Comparison of ENCODE assay signal across 13 cellular contexts in genomic region chr13:28551498-28551895, GRCh38. TPM values are rescaled to one million over a fixed set of nuclear protein-coding genes. Genes with fewer than 3 reads are reported as not detected.
DNase-seq lines count a peak whose midpoint lies in the region; ATAC-seq and TF ChIP-seq lines count a peak whose summit lies in the region.
"Had no signal": no experiment of that assay in that cellular context is flagged by ENCODE, and none has a peak within 500 bp of the region (broad histone marks: within the 10 kb centered on the region; RNA-seq: fewer than 3 reads in every experiment).

No MANE protein-coding gene starts in this region.

- no peak for DNase-seq in activated CD4-positive, alpha-beta T cell treated with anti-CD3 and anti-CD28 coated beads for 36 hours
- DNase-seq in activated CD4-positive, alpha-beta T cell treated with anti-CD3 and anti-CD28 coated beads for 4 hours = no peak
- no peak for DNase-seq in activated T-cell treated with anti-CD3 and anti-CD28 coated beads, Interleukin-2, amount 50 U/mL, for 72 hours
- DNase-seq in activated T-cell treated with anti-CD3 and anti-CD28 coated beads, Interleukin-2, amount 50 U/mL, for 48 hours = no peak
- no peak for DNase-seq in stimulated activated effector memory CD8-positive, alpha-beta T cell treated with anti-CD3 and anti-CD28 coated beads, Interleukin-12 subunit alpha, Interleukin-12 subunit beta, amount 100 ng/mL, for 72 hours (ENCODE audit: low spot score in 2 of 2)
- DNase-seq: AML-193; CD4-positive, alpha-beta memory T cell; DMS153; DMS79; GDM1 had no signal

- peak; percentile 39 for ATAC-seq in activated CD4-positive, alpha-beta T cell treated with anti-CD3 and anti-CD28 coated beads for 36 hours
- peak; percentile 39 to 43 for ATAC-seq in activated T-cell treated with anti-CD3 and anti-CD28 coated beads, Interleukin-2, amount 50 U/mL, for 72 hours (replicated peaks in 1 of 2)
- no peak for ATAC-seq in stimulated activated effector memory CD8-positive, alpha-beta T cell treated with anti-CD3 and anti-CD28 coated beads, Interleukin-12 subunit alpha, Interleukin-12 subunit beta, amount 100 ng/mL, for 72 hours
- ATAC-seq in HG03354 (IDR thresholded peaks at IDR 0.05; ENCODE audit: poor library complexity, severe bottlenecking, unreplicated experiment) (no peak), GM18505 (IDR thresholded peaks at IDR 0.05; ENCODE audit: unreplicated experiment) (no peak)
- ATAC-seq: A549 had no signal

- POLR2A ChIA-PET in activated CD4-positive, alpha-beta T cell treated with anti-CD3 and anti-CD28 coated beads for 36 hours (lab: Charles Lee) = no interaction called here

- no peak overlapping the region for H3K4me3 Mint-ChIP-seq in activated CD4-positive, alpha-beta T cell treated with anti-CD3 and anti-CD28 coated beads for 36 hours
- H3K4me3 Mint-ChIP-seq in activated T-cell treated with anti-CD3 and anti-CD28 coated beads, Interleukin-2, amount 50 U/mL, for 72 hours = peak overlapping the region in 1 of 2 donors; percentile 62
- H3K4me3 Mint-ChIP-seq in stimulated activated effector memory CD8-positive, alpha-beta T cell treated with anti-CD3 and anti-CD28 coated beads, Interleukin-12 subunit alpha, Interleukin-12 subunit beta, amount 100 ng/mL, for 72 hours = no peak overlapping the region
- H3K4me3 Mint-ChIP-seq: CD4-positive, alpha-beta memory T cell had no signal

- intact Hi-C loops in activated CD4-positive, alpha-beta T cell treated with anti-CD3 and anti-CD28 coated beads for 36 hours (cut with DNase I, micrococcal nuclease) = no loop called here

- TF ChIP-seq POLR2A in GM18505 (IDR thresholded peaks at IDR 0.05; ENCODE audit: borderline replicate concordance, extremely low read depth, insufficient read depth, insufficient read length) = no peak

- peak overlapping the region; percentile 74 for H3K27ac Mint-ChIP-seq in activated CD4-positive, alpha-beta T cell treated with anti-CD3 and anti-CD28 coated beads for 36 hours
- peak overlapping the region; percentile 89 for H3K27ac Mint-ChIP-seq in activated T-cell treated with anti-CD3 and anti-CD28 coated beads, Interleukin-2, amount 50 U/mL, for 72 hours
- H3K27ac Mint-ChIP-seq in stimulated activated effector memory CD8-positive, alpha-beta T cell treated with anti-CD3 and anti-CD28 coated beads, Interleukin-12 subunit alpha, Interleukin-12 subunit beta, amount 100 ng/mL, for 72 hours = peak overlapping the region; percentile 13
- H3K27ac Mint-ChIP-seq: CD4-positive, alpha-beta memory T cell had no signal

- peaks cover 14% of the 10 kb centered on the region for H3K4me1 Mint-ChIP-seq in activated CD4-positive, alpha-beta T cell treated with anti-CD3 and anti-CD28 coated beads for 36 hours
- peaks cover 30% of the 10 kb centered on the region for H3K4me1 Mint-ChIP-seq in activated T-cell treated with anti-CD3 and anti-CD28 coated beads, Interleukin-2, amount 50 U/mL, for 72 hours (ENCODE audit: low read depth)
- no peaks in the 10 kb centered on the region for H3K4me1 Mint-ChIP-seq in stimulated activated effector memory CD8-positive, alpha-beta T cell treated with anti-CD3 and anti-CD28 coated beads, Interleukin-12 subunit alpha, Interleukin-12 subunit beta, amount 100 ng/mL, for 72 hours
- H3K4me1 Mint-ChIP-seq: CD4-positive, alpha-beta memory T cell had no signal

- H3K27me3 Mint-ChIP-seq in activated CD4-positive, alpha-beta T cell treated with anti-CD3 and anti-CD28 coated beads for 36 hours = peaks cover 6% of the 10 kb centered on the region
- H3K27me3 Mint-ChIP-seq in activated T-cell treated with anti-CD3 and anti-CD28 coated beads, Interleukin-2, amount 50 U/mL, for 72 hours (ENCODE audit: low read depth) = peaks cover 8% of the 10 kb centered on the region

- CTCF ChIA-PET in activated CD4-positive, alpha-beta T cell treated with anti-CD3 and anti-CD28 coated beads for 36 hours (lab: Charles Lee) = interaction anchor here (0.6 kb wide), 1 partner anchor 9 kb away, joined by 3 read pairs; no protein-coding TSS in a partner anchor

- no peaks in the 10 kb centered on the region for H3K36me3 Mint-ChIP-seq in activated CD4-positive, alpha-beta T cell treated with anti-CD3 and anti-CD28 coated beads for 36 hours (ENCODE audit: low read depth)
- peaks cover 3 to 4% of the 10 kb centered on the region in 2 donors for H3K36me3 Mint-ChIP-seq in activated T-cell treated with anti-CD3 and anti-CD28 coated beads, Interleukin-2, amount 50 U/mL, for 72 hours (ENCODE audit: insufficient read depth in 2 of 2)
- H3K36me3 Mint-ChIP-seq in stimulated activated effector memory CD8-positive, alpha-beta T cell treated with anti-CD3 and anti-CD28 coated beads, Interleukin-12 subunit alpha, Interleukin-12 subunit beta, amount 100 ng/mL, for 72 hours = no peaks in the 10 kb centered on the region

- no peaks in the 10 kb centered on the region for H3K9me3 Mint-ChIP-seq in activated CD4-positive, alpha-beta T cell treated with anti-CD3 and anti-CD28 coated beads for 36 hours (ENCODE audit: low read depth)
- peaks cover 0 to 2% of the 10 kb centered on the region in 2 donors for H3K9me3 Mint-ChIP-seq in activated T-cell treated with anti-CD3 and anti-CD28 coated beads, Interleukin-2, amount 50 U/mL, for 72 hours
- peaks cover 3% of the 10 kb centered on the region for H3K9me3 Mint-ChIP-seq in stimulated activated effector memory CD8-positive, alpha-beta T cell treated with anti-CD3 and anti-CD28 coated beads, Interleukin-12 subunit alpha, Interleukin-12 subunit beta, amount 100 ng/mL, for 72 hours

RNA-seq across cellular contexts. Expression of gene FLT1, which starts 56.6 kb away (rescaled TPM):
- 10 to 100 TPM; 21.7 to 27.4 TPM for total RNA-seq in activated CD4-positive, alpha-beta T cell treated with anti-CD3 and anti-CD28 coated beads for 36 hours
- total RNA-seq in activated T-cell treated with anti-CD3 and anti-CD28 coated beads, Interleukin-2, amount 50 U/mL, for 72 hours = 10 to 100 TPM; 35.8 to 43.8 TPM

Comparison
In these comparisons a context has a peak if more than half of its experiments do, and no peak if none do; other contexts are left out.
1. ATAC-seq: peak in activated CD4-positive, alpha-beta T cell treated with anti-CD3 and anti-CD28 coated beads for 36 hours (single experiment) and activated T-cell treated with anti-CD3 and anti-CD28 coated beads, Interleukin-2, amount 50 U/mL, for 72 hours (2 of 2); none in stimulated activated effector memory CD8-positive, alpha-beta T cell treated with anti-CD3 and anti-CD28 coated beads, Interleukin-12 subunit alpha, Interleukin-12 subunit beta, amount 100 ng/mL, for 72 hours (single experiment), HG03354 (single experiment) and GM18505 (single experiment).
2. H3K27ac Mint-ChIP-seq: peak in every context shown above with its lines; median percentile 89 in activated T-cell treated with anti-CD3 and anti-CD28 coated beads, Interleukin-2, amount 50 U/mL, for 72 hours; 74 in activated CD4-positive, alpha-beta T cell treated with anti-CD3 and anti-CD28 coated beads for 36 hours; 13 in stimulated activated effector memory CD8-positive, alpha-beta T cell treated with anti-CD3 and anti-CD28 coated beads, Interleukin-12 subunit alpha, Interleukin-12 subunit beta, amount 100 ng/mL, for 72 hours.